1 cellular context compared by ENCODE assay signal in the genomic region with DNA sequence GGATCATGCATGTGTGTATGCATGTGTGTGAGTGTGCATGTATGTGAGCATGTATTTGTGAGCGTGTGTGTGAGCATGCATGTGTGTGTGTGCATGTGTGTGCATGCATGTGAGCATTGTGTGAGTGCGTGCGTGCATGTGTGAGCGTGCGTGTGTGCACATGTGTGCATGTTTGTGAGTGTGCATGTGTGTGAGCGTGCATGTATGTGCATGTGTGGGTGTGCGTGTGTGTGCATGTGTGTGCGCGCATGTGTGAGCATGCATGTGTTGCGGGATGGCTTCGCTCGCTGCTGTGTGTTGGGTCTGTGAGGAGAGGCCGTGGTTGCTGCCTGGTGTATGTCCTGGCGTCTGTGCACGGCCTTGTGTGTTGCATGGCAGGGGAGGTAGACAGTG.
TF ChIP-seq lines count a peak whose summit lies in the region.

No MANE protein-coding gene starts in this region.

TF ChIP-seq in H1, 55 proteins besides CTCF, POLR2A, EP300 and RAD21:
- no peak for TF ChIP-seq CBX8 (IDR thresholded peaks at IDR 0.05; ENCODE audit: borderline replicate concordance, low read depth, low read length)
- no peak for TF ChIP-seq SIN3A (conservative IDR thresholded peaks at IDR 0.05 in 1 of 2, IDR thresholded peaks at IDR 0.05 in 1 of 2; ENCODE audit: low read depth in 1 of 2, low read length in 2 of 2)
- no peak for TF ChIP-seq BRCA1 (IDR thresholded peaks at IDR 0.05; ENCODE audit: low read depth, low read length)
- no peak for TF ChIP-seq JUN (IDR thresholded peaks at IDR 0.05; ENCODE audit: low read depth, low read length)
- no peak for TF ChIP-seq SAP30 (IDR thresholded peaks at IDR 0.05; ENCODE audit: insufficient read depth, insufficient replicate concordance, low read length)
- no peak for TF ChIP-seq HDAC6 (IDR thresholded peaks at IDR 0.05; ENCODE audit: low read depth, low read length)
- TF ChIP-seq NANOG (IDR thresholded peaks at IDR 0.05; ENCODE audit: insufficient read depth, low read depth, low read length, poor library complexity, severe bottlenecking), result no peak
- no peak for TF ChIP-seq CHD1 (IDR thresholded peaks at IDR 0.05; ENCODE audit: low read depth, low read length)
- no peak for TF ChIP-seq EGR1 (IDR thresholded peaks at IDR 0.05; ENCODE audit: borderline replicate concordance, low read depth, low read length)
- TF ChIP-seq NRF1 (IDR thresholded peaks at IDR 0.05; ENCODE audit: low read depth, low read length), result no peak
- no peak for TF ChIP-seq SUZ12 (IDR thresholded peaks at IDR 0.05; ENCODE audit: low read length)
- TF ChIP-seq MAFK (IDR thresholded peaks at IDR 0.05; ENCODE audit: low read depth, low read length), result no peak
